In genomic region chr15:42083916-42084315, GRCh38 we compare ENCODE assay signal across 25 cellular contexts. TPM values are rescaled to one million over a fixed set of nuclear protein-coding genes. Genes with fewer than 3 reads are reported as not detected.
A peak's percentile ranks its signal among the peaks of the same experiment; 100 is the strongest.
DNase-seq lines count a peak whose midpoint lies in the region; ATAC-seq and TF ChIP-seq lines count a peak whose summit lies in the region.
"Had no signal": no experiment of that assay in that cellular context is flagged by ENCODE, and none has a peak within 500 bp of the region (broad histone marks: within the 10 kb centered on the region; RNA-seq: fewer than 3 reads in every experiment).

No MANE protein-coding gene starts in this region.

- H2AFZ ChIP-seq in PC-3 (ENCODE audit: low read length) = peak overlapping the region; percentile 66; the same call in 1 of the 2 replicates

- CTCF ChIA-PET in PC-3 (lab: Charles Lee) = interaction anchor here (1.0 to 1.2 kb wide), 4 partner anchors 19 to 92 kb away, joined by 3 to 8 read pairs (median 4); no protein-coding TSS in a partner anchor

- H3K4me3 ChIP-seq in H7 (ENCODE audit: insufficient read depth, low read depth, low read length) (no peak overlapping the region), PC-3 (ENCODE audit: low read length) (peak overlapping the region; percentile 46; the same call in 1 of the 2 replicates)
- H3K4me3 ChIP-seq: BLaER1, gastroesophageal sphincter, ovary, skin epidermis, testis, vagina had no signal

- H3K27me3 ChIP-seq in H7 (ENCODE audit: control insufficient read depth, insufficient read depth, low read length) (no peaks in the 10 kb centered on the region), PC-3 (ENCODE audit: low read length) (no peaks in the 10 kb centered on the region)
- H3K27me3 ChIP-seq: BLaER1, ovary, testis had no signal

- no peaks in the 10 kb centered on the region for H3K36me3 Mint-ChIP-seq in effector memory CD8-positive, alpha-beta T cell (ENCODE audit: insufficient read depth)
- H3K36me3 Mint-ChIP-seq: brain, IgD-negative memory B cell, immature natural killer cell had no signal

- peak; percentile 28 for DNase-seq in H7
- no peak for DNase-seq in PC-3
- DNase-seq in effector memory CD8-positive, alpha-beta T cell = no peak
- DNase-seq in stimulated activated CD8-positive, alpha-beta memory T cell treated with anti-CD3 and anti-CD28 coated beads, Interleukin-4, amount 100 ng/mL, for 48 hours = peak; percentile 19
- DNase-seq in DMS153 treated with DMSO at 0.1 percent for 48 hours (lab: John Stamatoyannopoulos, UW; ENCODE audit: unreplicated experiment) = no peak
- no peak for DNase-seq in CD1c-positive myeloid dendritic cell (ENCODE audit: extremely low spot score)
- DNase-seq in NOMO-1 treated with DMSO at 0.1 percent for 48 hours (lab: John Stamatoyannopoulos, UW; ENCODE audit: unreplicated experiment) = no peak
- DNase-seq: NCI-H187 treated with DMSO at 0.1 percent for 48 hours had no signal

- peak overlapping the region; percentile 71 for H3K4me2 ChIP-seq in PC-3 (ENCODE audit: low read length)

- H3K9me2 ChIP-seq in PC-3 (replicated peaks; ENCODE audit: low read length) = no peaks in the 10 kb centered on the region

- peaks cover 29% of the 10 kb centered on the region for H3K4me1 ChIP-seq in PC-3 (ENCODE audit: insufficient read depth, low read length)
- H3K4me1 ChIP-seq: testis had no signal

- H3K27ac ChIP-seq in PC-3 (ENCODE audit: low read length) = peak overlapping the region; percentile 19; the same call in 1 of the 2 replicates
- H3K27ac ChIP-seq: BLaER1, dorsolateral prefrontal cortex, gastroesophageal sphincter, ovary, testis had no signal

- POLR2A ChIA-PET in PC-3 (lab: Charles Lee; ENCODE audit: unreplicated experiment) = no interaction called here

- H3K36me3 ChIP-seq in H7 (replicated peaks; ENCODE audit: control insufficient read depth, insufficient read depth, low read length) (no peaks in the 10 kb centered on the region), PC-3 (ENCODE audit: low read depth, low read length) (no peaks in the 10 kb centered on the region)
- H3K36me3 ChIP-seq: BLaER1, gastroesophageal sphincter, ovary, vagina had no signal

- peaks cover 0 to 12% of the 10 kb centered on the region in 2 donors for H3K4me1 Mint-ChIP-seq in effector memory CD8-positive, alpha-beta T cell (ENCODE audit: low read depth in 2 of 2)

- BruUV-seq in PC-3 (replicated peaks; lab: Mats Ljungman, UMichigan) = no TSS peak

- no peaks in the 10 kb centered on the region for H3F3A ChIP-seq in PC-3 (ENCODE audit: low read length, unreplicated experiment)

- no peaks in the 10 kb centered on the region for H3K9me3 Mint-ChIP-seq in effector memory CD8-positive, alpha-beta T cell
- H3K9me3 Mint-ChIP-seq: activated naive CD4-positive, alpha-beta T cell treated with anti-CD3 and anti-CD28 coated beads for 36 hours; IgD-negative memory B cell; immature natural killer cell; nephron progenitor cell; T-helper 1 cell treated with Interleukin-12 subunit alpha and Interleukin-12 subunit beta and Interleukin-4 antibody, amounts not matched to agents 30 μg/mL and 1 μg/mL, for 36 hours had no signal

- no peaks in the 10 kb centered on the region for H4K20me1 ChIP-seq in PC-3 (ENCODE audit: low read length)
- H4K20me1 ChIP-seq: BLaER1 had no signal

- intact Hi-C loops in PC-3 (cut with micrococcal nuclease) = loop anchor here (1.0 kb wide), 2 partner anchors 18 to 51 kb away; no protein-coding TSS in a partner anchor

- no peak for TF ChIP-seq CTCF in PC-3 (conservative IDR thresholded peaks at IDR 0.05; ENCODE audit: low read depth, low read length)

- no peak for ATAC-seq in PC-3
- no peak for ATAC-seq in effector memory CD8-positive, alpha-beta T cell (replicated peaks)

- H3K27ac Mint-ChIP-seq in effector memory CD8-positive, alpha-beta T cell = peak overlapping the region; percentile 64 to 80
- H3K27ac Mint-ChIP-seq: activated naive CD4-positive, alpha-beta T cell treated with anti-CD3 and anti-CD28 coated beads for 36 hours; brain; immature natural killer cell; nephron progenitor cell; T-helper 1 cell treated with Interleukin-12 subunit alpha and Interleukin-12 subunit beta and Interleukin-4 antibody, amounts not matched to agents 30 μg/mL and 1 μg/mL, for 36 hours had no signal

- H3K9ac ChIP-seq in PC-3 (ENCODE audit: low read length) = 0 out of 2 replicates have a peak overlapping the region, but pooled peaks have one; percentile 1
- H3K9ac ChIP-seq: BLaER1 had no signal

- H3K27me3 Mint-ChIP-seq in effector memory CD8-positive, alpha-beta T cell = peaks cover 30 to 72% of the 10 kb centered on the region in 2 donors

- no peaks in the 10 kb centered on the region for H3K9me3 ChIP-seq in PC-3 (ENCODE audit: low read length)
- H3K9me3 ChIP-seq: BLaER1, gastroesophageal sphincter, ovary, testis, vagina had no signal

- H3K4me3 Mint-ChIP-seq in effector memory CD8-positive, alpha-beta T cell = peak overlapping the region in 1 of 2 donors; percentile 63
- H3K4me3 Mint-ChIP-seq: activated naive CD4-positive, alpha-beta T cell treated with anti-CD3 and anti-CD28 coated beads for 36 hours; brain; immature natural killer cell; nephron progenitor cell; T-helper 1 cell treated with Interleukin-12 subunit alpha and Interleukin-12 subunit beta and Interleukin-4 antibody, amounts not matched to agents 30 μg/mL and 1 μg/mL, for 36 hours had no signal

- no peaks in the 10 kb centered on the region for H3K79me2 ChIP-seq in PC-3 (ENCODE audit: low read length)

RNA-seq across cellular contexts. Expression of gene PLA2G4D, which starts 10.4 kb away (rescaled TPM):
- 0.11 and 0.17 TPM in 2 replicates for total RNA-seq in H7 (2014; rRNA removed; shearing (Covaris generic))
- 0.17 and 0.55 TPM in 2 replicates for total RNA-seq in PC-3 (2014; rRNA removed)
- total RNA-seq: activated naive CD4-positive, alpha-beta T cell treated with anti-CD3 and anti-CD28 coated beads for 36 hours; gastroesophageal sphincter; lung microvascular endothelial cell; mucosa of gallbladder; NCI-H460; OCI-LY7 had no signal

Comparison
In these comparisons a context has a peak if more than half of its experiments do, and no peak if none do; other contexts are left out.
1. DNase-seq: peak in H7 (single experiment) and stimulated activated CD8-positive, alpha-beta memory T cell treated with anti-CD3 and anti-CD28 coated beads, Interleukin-4, amount 100 ng/mL, for 48 hours (single experiment); none in PC-3 (single experiment), effector memory CD8-positive, alpha-beta T cell (0 of 3), DMS153 treated with DMSO at 0.1 percent for 48 hours (single experiment), CD1c-positive myeloid dendritic cell (single experiment) and NOMO-1 treated with DMSO at 0.1 percent for 48 hours (single experiment).